ENCODE assay signal across 27 cellular contexts in the genomic region with DNA sequence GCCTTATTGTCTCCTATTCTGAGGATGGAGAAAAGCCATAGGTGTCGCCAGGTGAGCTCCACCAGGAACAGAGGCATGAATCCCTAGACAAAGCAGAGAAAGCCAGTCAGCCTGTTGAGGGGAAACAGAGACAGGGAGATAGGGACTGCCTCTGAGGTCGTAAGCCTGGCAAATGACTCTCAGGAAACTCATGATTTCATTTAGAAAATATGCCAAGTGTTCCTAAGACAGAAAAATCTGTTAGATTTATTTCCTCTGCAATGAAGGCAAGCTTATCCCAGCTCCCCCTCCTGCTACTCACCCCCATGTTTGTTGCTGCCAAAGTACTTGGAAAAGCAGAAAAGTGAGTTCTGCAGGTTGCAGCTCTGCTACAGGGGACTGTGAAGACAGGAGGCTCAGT.
A peak's percentile ranks its signal among the peaks of the same experiment; 100 is the strongest.
DNase-seq lines count a peak whose midpoint lies in the region; ATAC-seq and TF ChIP-seq lines count a peak whose summit lies in the region.
"Had no signal": no experiment of that assay in that cellular context is flagged by ENCODE, and none has a peak within 500 bp of the region (broad histone marks: within the 10 kb centered on the region; RNA-seq: fewer than 3 reads in every experiment).

No MANE protein-coding gene starts in this region.

- peaks cover 2% of the 10 kb centered on the region for H3K27me3 Mint-ChIP-seq in mesothelial cell of epicardium (ENCODE audit: low read depth)
- H3K27me3 Mint-ChIP-seq in CD4-positive, alpha-beta T cell: peaks cover 43% of the 10 kb centered on the region

- ATAC-seq in CD4-positive, alpha-beta T cell (ENCODE audit: poor library complexity): no peak
- ATAC-seq: PC-3, Right ventricle myocardium inferior, SK-N-SH treated with all-trans-retinoic acid at 6 μM for 48 hours had no signal

- H3K4me1 Mint-ChIP-seq in mesothelial cell of epicardium: peaks cover 13% of the 10 kb centered on the region
- H3K4me1 Mint-ChIP-seq in CD4-positive, alpha-beta T cell (ENCODE audit: low read depth): no peaks in the 10 kb centered on the region
- H3K4me1 Mint-ChIP-seq: CD4-positive, alpha-beta memory T cell had no signal

- H3K27ac ChIP-seq in esophagus muscularis mucosa (replicated peaks in 1 of 4) (no peak overlapping the region), Peyer's patch (no peak overlapping the region), esophagus squamous epithelium (no peak overlapping the region)
- no peak overlapping the region for H3K27ac ChIP-seq in CD4-positive, alpha-beta T cell (ENCODE audit: low read depth, low read length)
- H3K27ac ChIP-seq: 22Rv1; BLaER1 treated with 17β-estradiol and CSF1 and Interleukin-3, amounts not matched to agents 10 nM and 100 nM; KMS-11; SJCRH30 had no signal

- DNase-seq in A172 (ENCODE audit: low spot score) (peak; percentile 38), GM03348 (ENCODE audit: low spot score) (peak; percentile 38), esophagus muscularis mucosa (ENCODE audit: extremely low spot score) (peak; percentile 77), mesothelial cell of epicardium (ENCODE audit: low spot score in 2 of 2, unreplicated experiment in 2 of 2) (peak in 1 of 2 experiments; percentile 42), H7 (no peak), Peyer's patch (no peak), esophagus squamous epithelium (lab: John Stamatoyannopoulos, UW) (no peak)
- DNase-seq in CD4-positive, alpha-beta T cell: no peak
- DNase-seq: ACHN; AML-193; CD4-positive, alpha-beta memory T cell; COR-L47; DMS53; GDM1; MM.1S; NCI-H2029; NCI-H524 treated with DMSO at 0.1 percent for 48 hours; NCI-H82; NK-92 treated with Interleukin-12 subunit alpha and Interleukin-12 subunit beta, amount 100 ng/mL, for 24 hours; PC-3; SJCRH30 had no signal

- TF ChIP-seq EP300 in esophagus muscularis mucosa (IDR thresholded peaks at IDR 0.05): no peak

- H3K9me3 ChIP-seq in esophagus muscularis mucosa: peaks cover 0 to 5% (median 0%) of the 10 kb centered on the region in 4 donors
- H3K9me3 ChIP-seq in Peyer's patch: no peaks in the 10 kb centered on the region
- H3K9me3 ChIP-seq in esophagus squamous epithelium: no peaks in the 10 kb centered on the region
- H3K9me3 ChIP-seq in CD4-positive, alpha-beta T cell (ENCODE audit: control insufficient read depth, low read length): no peaks in the 10 kb centered on the region
- H3K9me3 ChIP-seq: SJCRH30 had no signal

- WGBS in esophagus muscularis mucosa: 45% methylated on average over 2 of the region's 2 CpGs
- 44 to 51% methylated on average over 2 of the region's 2 CpGs for WGBS in esophagus squamous epithelium, 2 donors

- H3K4me1 ChIP-seq in esophagus muscularis mucosa (peaks cover 0 to 4% (median 0%) of the 10 kb centered on the region in 4 donors), Peyer's patch (no peaks in the 10 kb centered on the region), esophagus squamous epithelium (no peaks in the 10 kb centered on the region)
- H3K4me1 ChIP-seq: BLaER1 treated with 17β-estradiol and CSF1 and Interleukin-3, amounts not matched to agents 10 nM and 100 nM; SJCRH30 had no signal

- CTCF ChIA-PET in CD4-positive, alpha-beta T cell (lab: Charles Lee): no interaction called here

- H3K9me3 Mint-ChIP-seq in mesothelial cell of epicardium: peaks cover 28% of the 10 kb centered on the region
- no peaks in the 10 kb centered on the region for H3K9me3 Mint-ChIP-seq in CD4-positive, alpha-beta T cell

- POLR2A ChIA-PET in CD4-positive, alpha-beta T cell (lab: Charles Lee): no interaction called here

- peaks cover 0 to 1% (median 0%) of the 10 kb centered on the region in 4 donors for H3K27me3 ChIP-seq in esophagus muscularis mucosa
- no peaks in the 10 kb centered on the region for H3K27me3 ChIP-seq in H7 (ENCODE audit: control insufficient read depth, insufficient read depth, low read length)
- no peaks in the 10 kb centered on the region for H3K27me3 ChIP-seq in Peyer's patch
- H3K27me3 ChIP-seq in esophagus squamous epithelium: peaks cover 0 to 1% (median 0%) of the 10 kb centered on the region in 4 donors
- H3K27me3 ChIP-seq in CD4-positive, alpha-beta T cell (ENCODE audit: control insufficient read depth, insufficient read depth, low read length): no peaks in the 10 kb centered on the region
- H3K27me3 ChIP-seq: BLaER1 treated with 17β-estradiol and CSF1 and Interleukin-3, amounts not matched to agents 10 nM and 100 nM; SJCRH30 had no signal

- peaks cover 9% of the 10 kb centered on the region for H3K36me3 Mint-ChIP-seq in mesothelial cell of epicardium
- no peaks in the 10 kb centered on the region for H3K36me3 Mint-ChIP-seq in CD4-positive, alpha-beta T cell (ENCODE audit: low read depth)
- H3K36me3 Mint-ChIP-seq: CD4-positive, alpha-beta memory T cell; IgD-negative memory B cell had no signal

- TF ChIP-seq CTCF in esophagus muscularis mucosa (IDR thresholded peaks at IDR 0.05) (no peak), mesothelial cell of epicardium (IDR thresholded peaks at IDR 0.05; ENCODE audit: unreplicated experiment) (no peak), Peyer's patch (IDR thresholded peaks at IDR 0.05) (no peak), esophagus squamous epithelium (IDR thresholded peaks at IDR 0.05) (no peak)
- no peak for TF ChIP-seq CTCF in CD4-positive, alpha-beta T cell (IDR thresholded peaks at IDR 0.05)

- intact Hi-C loops in esophagus muscularis mucosa (cut with DNase I): no loop called here
- intact Hi-C loops in esophagus squamous epithelium (cut with DNase I): no loop called here
- intact Hi-C loops in CD4-positive, alpha-beta T cell (cut with DNase I, micrococcal nuclease): loop anchor here in 1 of 2 experiments (5.0 kb wide), 1 partner anchor 49 kb away; no protein-coding TSS in a partner anchor

- H3K4me3 ChIP-seq in esophagus muscularis mucosa: no peak overlapping the region
- no peak overlapping the region for H3K4me3 ChIP-seq in H7 (ENCODE audit: insufficient read depth, low read depth, low read length)
- no peak overlapping the region for H3K4me3 ChIP-seq in Peyer's patch
- no peak overlapping the region for H3K4me3 ChIP-seq in esophagus squamous epithelium
- H3K4me3 ChIP-seq: BLaER1 treated with 17β-estradiol and CSF1 and Interleukin-3, amounts not matched to agents 10 nM and 100 nM; SJCRH30 had no signal

- H3K27ac Mint-ChIP-seq in mesothelial cell of epicardium: peak overlapping the region; percentile 56
- H3K27ac Mint-ChIP-seq in CD4-positive, alpha-beta T cell: no peak overlapping the region
- H3K27ac Mint-ChIP-seq: CD4-positive, alpha-beta memory T cell; IgD-negative memory B cell had no signal

- H3K36me3 ChIP-seq in esophagus muscularis mucosa (no peaks in the 10 kb centered on the region), H7 (replicated peaks; ENCODE audit: control insufficient read depth, insufficient read depth, low read length) (no peaks in the 10 kb centered on the region), Peyer's patch (no peaks in the 10 kb centered on the region), esophagus squamous epithelium (no peaks in the 10 kb centered on the region)
- H3K36me3 ChIP-seq: BLaER1 treated with 17β-estradiol and CSF1 and Interleukin-3, amounts not matched to agents 10 nM and 100 nM; SJCRH30 had no signal

- H3K4me3 Mint-ChIP-seq in mesothelial cell of epicardium: no peak overlapping the region
- H3K4me3 Mint-ChIP-seq in CD4-positive, alpha-beta T cell: no peak overlapping the region
- H3K4me3 Mint-ChIP-seq: CD4-positive, alpha-beta memory T cell; IgD-negative memory B cell had no signal

- TF ChIP-seq POLR2A in esophagus muscularis mucosa (IDR thresholded peaks at IDR 0.05; ENCODE audit: low read depth) (no peak), Peyer's patch (IDR thresholded peaks at IDR 0.05) (no peak), esophagus squamous epithelium (IDR thresholded peaks at IDR 0.05) (no peak)

Comparison
In these comparisons a context has a peak if more than half of its experiments do, and no peak if none do; other contexts are left out.
1. DNase-seq: peak in A172 (single experiment), GM03348 (single experiment) and esophagus muscularis mucosa (single experiment); none in H7 (single experiment), Peyer's patch (0 of 3), esophagus squamous epithelium (single experiment) and CD4-positive, alpha-beta T cell (0 of 10).